Comparison of ENCODE assay signal across 8 cellular contexts in the genomic region with DNA sequence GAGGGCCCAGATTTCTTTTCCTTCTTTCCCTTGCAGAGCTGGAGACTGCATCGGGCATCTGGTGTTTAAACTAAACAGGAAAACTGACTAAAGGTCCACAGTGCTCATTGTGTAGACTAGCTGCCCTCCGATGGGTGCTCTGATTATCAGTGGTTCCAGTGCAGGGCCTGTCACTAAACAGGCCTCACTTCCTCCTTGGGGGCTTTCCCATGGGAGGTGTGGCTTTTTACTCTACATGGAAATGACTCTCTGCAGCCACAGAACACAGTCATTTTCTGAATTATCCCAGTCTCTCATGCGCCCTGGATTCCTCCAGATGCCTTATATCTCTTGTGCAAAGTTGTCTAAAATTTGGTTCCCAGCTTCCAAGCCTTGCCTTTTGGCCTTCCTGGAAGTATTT.
DNase-seq lines count a peak whose midpoint lies in the region; ATAC-seq and TF ChIP-seq lines count a peak whose summit lies in the region.

No MANE protein-coding gene starts in this region.

- TF ChIP-seq POLR2A in NB4 (IDR thresholded peaks at IDR 0.05; ENCODE audit: extremely low read depth, insufficient read length): no peak

- DNase-seq in NB4 (ENCODE audit: low read depth): peak; percentile 77
- DNase-seq in myocyte (ENCODE audit: low read depth): peak; percentile 17
- no peak for DNase-seq in stimulated activated CD8-positive, alpha-beta memory T cell treated with anti-CD3 and anti-CD28 coated beads, Interleukin-4, amount 100 ng/mL, for 48 hours
- DNase-seq in NCI-H446 treated with DMSO at 0.1 percent for 48 hours (lab: John Stamatoyannopoulos, UW): no peak
- no peak for DNase-seq in putamen (ENCODE audit: low spot score)
- DNase-seq in NCI-H1092 treated with DMSO at 0.1 percent for 48 hours (lab: John Stamatoyannopoulos, UW): no peak

- H3K4me3 ChIP-seq in NB4 (ENCODE audit: low read depth, low read length): no peak overlapping the region

- TF ChIP-seq CTCF in NB4 (IDR thresholded peaks at IDR 0.05; ENCODE audit: low read depth, low read length): no peak

- ATAC-seq in GM18868 (IDR thresholded peaks at IDR 0.05; ENCODE audit: unreplicated experiment): peak; percentile 99
- ATAC-seq in HG02571 (IDR thresholded peaks at IDR 0.05; ENCODE audit: unreplicated experiment): peak; percentile 94

Comparison
In these comparisons a context has a peak if more than half of its experiments do, and no peak if none do; other contexts are left out.
1. DNase-seq: peak in NB4 (single experiment) and myocyte (single experiment); none in stimulated activated CD8-positive, alpha-beta memory T cell treated with anti-CD3 and anti-CD28 coated beads, Interleukin-4, amount 100 ng/mL, for 48 hours (single experiment), NCI-H446 treated with DMSO at 0.1 percent for 48 hours (single experiment), putamen (single experiment) and NCI-H1092 treated with DMSO at 0.1 percent for 48 hours (single experiment).